ENCODE assay signal across 27 cellular contexts in genomic region chr1:203104789-203105188, GRCh38. TPM values are rescaled to one million over a fixed set of nuclear protein-coding genes. Genes with fewer than 3 reads are reported as not detected.
"Had no signal": no experiment of that assay in that cellular context is flagged by ENCODE, and none has a peak within 500 bp of the region (broad histone marks: within the 10 kb centered on the region; RNA-seq: fewer than 3 reads in every experiment).

No MANE protein-coding gene starts in this region.

- H3K27ac ChIP-seq: ascending aorta, body of pancreas had no signal

- H3K27me3 ChIP-seq: ascending aorta, body of pancreas had no signal

- H3K9me3 ChIP-seq: body of pancreas had no signal

- ATAC-seq: activated CD8-positive, alpha-beta memory T cell treated with anti-CD3 and anti-CD28 coated beads, Interleukin-2, amount 10 ng/mL, durations not matched to agents 7 days and 5 days; body of pancreas; Panc1; Right ventricle myocardium inferior; T-helper 17 cell had no signal

- H3K4me1 ChIP-seq: ascending aorta, body of pancreas had no signal

- H3K36me3 ChIP-seq: ascending aorta had no signal

- DNase-seq: activated B cell treated with CpG ODN at 0.5 μM for 24 hours; activated CD4-positive, alpha-beta T cell treated with anti-CD3 and anti-CD28 coated beads for 1 hour; activated CD4-positive, alpha-beta T cell treated with anti-CD3 and anti-CD28 coated beads, Interleukin-2, amount 10 ng/mL, durations not matched to agents 24 days and 14 days; activated CD4-positive, alpha-beta T cell treated with anti-CD3 and anti-CD28 coated beads, Interleukin-2, amount 50 U/mL, for 48 hours; activated CD8-positive, alpha-beta memory T cell treated with anti-CD3 and anti-CD28 coated beads, Interleukin-2, amount 10 ng/mL, durations not matched to agents 7 days and 5 days; activated effector memory CD4-positive, alpha-beta T cell treated with Interleukin-2 at 50 U/mL for 16 hours; activated naive CD4-positive, alpha-beta T cell; activated T-cell treated with anti-CD3 and anti-CD28 coated beads, Interleukin-2, amount 50 U/mL, for 24 hours; amniotic stem cell; body of pancreas; Kasumi-1; NCI-H1105; NCI-H1436 treated with DMSO at 0.1 percent for 48 hours; NCI-H187; NCI-H2081; NCI-H510A treated with DMSO at 0.1 percent for 48 hours; NCI-H69; NK-92 treated with Interleukin-12 subunit alpha and Interleukin-12 subunit beta, amount 100 ng/mL, for 24 hours; RPMI8226; T-helper 17 cell; T1000 had no signal

- H3K4me3 ChIP-seq: ascending aorta, body of pancreas had no signal

RNA-seq across cellular contexts. Expression of gene MYOG, which starts 19.0 kb away (rescaled TPM):
- total RNA-seq: activated B cell treated with CpG ODN at 0.5 μM for 24 hours; activated CD4-positive, alpha-beta T cell treated with anti-CD3 and anti-CD28 coated beads, Interleukin-2, amount 10 ng/mL, durations not matched to agents 24 days and 14 days; activated CD8-positive, alpha-beta memory T cell treated with anti-CD3 and anti-CD28 coated beads, Interleukin-2, amount 10 ng/mL, durations not matched to agents 7 days and 5 days; activated T-helper 1 cell treated with anti-CD3 and anti-CD28 coated beads, Interleukin-12 subunit alpha, Interleukin-12 subunit beta, Interleukin-2, Interleukin-4 antibody, amounts not matched to agents 30 ng/mL and 10 ng/mL and 1 ng/mL, durations not matched to agents 14 hours and 24 hours and 36 hours; ascending aorta; body of pancreas; OCI-LY7; Right ventricle myocardium inferior; SK-MEL-5; T-helper 17 cell had no signal

RNA-seq across cellular contexts. Expression of gene ADORA1, which starts 22.7 kb away (rescaled TPM):
- total RNA-seq: activated B cell treated with CpG ODN at 0.5 μM for 24 hours; activated CD4-positive, alpha-beta T cell treated with anti-CD3 and anti-CD28 coated beads, Interleukin-2, amount 10 ng/mL, durations not matched to agents 24 days and 14 days; activated CD8-positive, alpha-beta memory T cell treated with anti-CD3 and anti-CD28 coated beads, Interleukin-2, amount 10 ng/mL, durations not matched to agents 7 days and 5 days; activated T-helper 1 cell treated with anti-CD3 and anti-CD28 coated beads, Interleukin-12 subunit alpha, Interleukin-12 subunit beta, Interleukin-2, Interleukin-4 antibody, amounts not matched to agents 30 ng/mL and 10 ng/mL and 1 ng/mL, durations not matched to agents 14 hours and 24 hours and 36 hours; OCI-LY7 had no signal
